23 cellular contexts compared by ENCODE assay signal in genomic region chr20:11083841-11084240, GRCh38.
DNase-seq lines count a peak whose midpoint lies in the region; ATAC-seq and TF ChIP-seq lines count a peak whose summit lies in the region.
"Had no signal": no experiment of that assay in that cellular context is flagged by ENCODE, and none has a peak within 500 bp of the region (broad histone marks: within the 10 kb centered on the region; RNA-seq: fewer than 3 reads in every experiment).

No MANE protein-coding gene starts in this region.

- BruUV-seq in PC-3 (replicated peaks; lab: Mats Ljungman, UMichigan), result no TSS peak

- H3K4me1 ChIP-seq in PC-3 (ENCODE audit: insufficient read depth, low read length), result peaks cover 11% of the 10 kb centered on the region
- H3K4me1 ChIP-seq in neural progenitor cell, result peaks cover 9% of the 10 kb centered on the region
- H3K4me1 ChIP-seq: BLaER1, HAP-1 had no signal

- H3K36me3 ChIP-seq in PC-3 (ENCODE audit: low read depth, low read length) (no peaks in the 10 kb centered on the region), neural progenitor cell (no peaks in the 10 kb centered on the region)
- H3K36me3 ChIP-seq: BLaER1, HAP-1, MG63 had no signal

- H3K4me2 ChIP-seq in PC-3 (ENCODE audit: low read length), result peak overlapping the region; percentile 14; the same call in 1 of the 2 replicates
- H3K4me2 ChIP-seq in neural progenitor cell, result no peak overlapping the region
- H3K4me2 ChIP-seq: BLaER1, GM23338 had no signal

- peaks cover 6% of the 10 kb centered on the region for H3K27me3 Mint-ChIP-seq in neural progenitor cell (ENCODE audit: insufficient read depth, low read depth)
- H3K27me3 Mint-ChIP-seq: CD4-positive, alpha-beta T cell had no signal

- H2AFZ ChIP-seq in PC-3 (ENCODE audit: low read length) (no peak overlapping the region), neural progenitor cell (replicated peaks) (no peak overlapping the region)
- H2AFZ ChIP-seq: GM23338 had no signal

- H3K27me3 ChIP-seq in PC-3 (ENCODE audit: low read length) (no peaks in the 10 kb centered on the region), neural progenitor cell (no peaks in the 10 kb centered on the region)
- H3K27me3 ChIP-seq: BLaER1, MG63 had no signal

- H4K20me1 ChIP-seq in PC-3 (ENCODE audit: low read length) (no peaks in the 10 kb centered on the region), neural progenitor cell (ENCODE audit: low read depth) (no peaks in the 10 kb centered on the region)
- H4K20me1 ChIP-seq: BLaER1 had no signal

- CTCF ChIA-PET in PC-3 (lab: Charles Lee), result interaction anchor here (0.5 kb wide), 1 partner anchor 112 kb away, joined by 3 read pairs; no protein-coding TSS in a partner anchor

- no peak for TF ChIP-seq CTCF in PC-3 (conservative IDR thresholded peaks at IDR 0.05; ENCODE audit: low read depth, low read length)
- no peak for TF ChIP-seq CTCF in neural progenitor cell (IDR thresholded peaks at IDR 0.05)

- H3K9ac ChIP-seq in PC-3 (ENCODE audit: low read length) (no peak overlapping the region), neural progenitor cell (no peak overlapping the region)
- H3K9ac ChIP-seq: BLaER1 had no signal

- POLR2A ChIA-PET in PC-3 (lab: Charles Lee; ENCODE audit: unreplicated experiment), result interaction anchor here (0.5 to 0.7 kb wide), 3 partner anchors 114 to 610 kb away, joined by 4 read pairs; no protein-coding TSS in a partner anchor

- H3K9me3 ChIP-seq in PC-3 (ENCODE audit: low read length), result no peaks in the 10 kb centered on the region
- H3K9me3 ChIP-seq in neural progenitor cell (ENCODE audit: low read depth), result no peaks in the 10 kb centered on the region
- H3K9me3 ChIP-seq: BLaER1, HAP-1, MG63 had no signal

- no peak overlapping the region for H3K4me3 Mint-ChIP-seq in neural progenitor cell
- H3K4me3 Mint-ChIP-seq: CD4-positive, alpha-beta T cell; GM23338; HFFc6 had no signal

- no peak overlapping the region for H3K4me3 ChIP-seq in PC-3 (ENCODE audit: low read length)
- H3K4me3 ChIP-seq in neural progenitor cell, result no peak overlapping the region
- H3K4me3 ChIP-seq: BLaER1, GM12878, GM23338, HAP-1, K562, MG63 had no signal

- H3K27ac Mint-ChIP-seq in neural progenitor cell, result no peak overlapping the region
- H3K27ac Mint-ChIP-seq: CD4-positive, alpha-beta T cell; GM23338; HFFc6 had no signal

- H3K36me3 Mint-ChIP-seq in neural progenitor cell, result no peaks in the 10 kb centered on the region

- peaks cover 7% of the 10 kb centered on the region for H3K4me1 Mint-ChIP-seq in neural progenitor cell
- H3K4me1 Mint-ChIP-seq: GM23338 had no signal

- H3K79me2 ChIP-seq in PC-3 (ENCODE audit: low read length) (no peaks in the 10 kb centered on the region), neural progenitor cell (ENCODE audit: low read depth) (no peaks in the 10 kb centered on the region)

- H3F3A ChIP-seq in PC-3 (ENCODE audit: low read length, unreplicated experiment) (no peaks in the 10 kb centered on the region), neural progenitor cell (ENCODE audit: low read depth) (no peaks in the 10 kb centered on the region)

- peak; percentile 2 for DNase-seq in ELR (ENCODE audit: low read depth)
- DNase-seq in PC-3, result peak; percentile 82
- DNase-seq in epithelial cell of prostate (ENCODE audit: low read depth, low spot score), result no peak
- peak; percentile 76 for DNase-seq in kidney tubule cell (ENCODE audit: low spot score)
- DNase-seq in neural progenitor cell (ENCODE audit: low spot score), result no peak
- DNase-seq in activated CD4-positive, CD25-positive, alpha-beta regulatory T cell treated with anti-CD3 and anti-CD28 coated beads, Interleukin-2, amount 50 U/mL, for 72 hours, result no peak
- DNase-seq: CD4-positive, alpha-beta T cell; GDM1; HFFc6; Kasumi-1; MG63; NCI-H2029; NCI-H446 treated with DMSO at 0.1 percent for 48 hours; NCI-H526; SHP77 had no signal

- H3K9me3 Mint-ChIP-seq in neural progenitor cell, result peaks cover 4% of the 10 kb centered on the region
- H3K9me3 Mint-ChIP-seq: GM23338, HFFc6 had no signal

- no peaks in the 10 kb centered on the region for H3K9me2 ChIP-seq in PC-3 (replicated peaks; ENCODE audit: low read length)

- intact Hi-C loops in PC-3 (cut with micrococcal nuclease), result no loop called here

- peak overlapping the region; percentile 25 for H3K27ac ChIP-seq in PC-3 (ENCODE audit: low read length)
- peak overlapping the region; percentile 11 for H3K27ac ChIP-seq in epithelial cell of prostate
- no peak overlapping the region for H3K27ac ChIP-seq in neural progenitor cell
- H3K27ac ChIP-seq: BLaER1, RWPE1 had no signal

- ATAC-seq in PC-3 (peak; percentile 98), HG02938 (IDR thresholded peaks at IDR 0.05; ENCODE audit: unreplicated experiment) (no peak)
- ATAC-seq: GM12878, GM23338, HepG2, K562 had no signal

Comparison
In these comparisons a context has a peak if more than half of its experiments do, and no peak if none do; other contexts are left out.
1. DNase-seq: peak in ELR (single experiment), PC-3 (single experiment) and kidney tubule cell (single experiment); none in epithelial cell of prostate (single experiment), neural progenitor cell (single experiment) and activated CD4-positive, CD25-positive, alpha-beta regulatory T cell treated with anti-CD3 and anti-CD28 coated beads, Interleukin-2, amount 50 U/mL, for 72 hours (single experiment).